ENCODE assay signal across 9 cellular contexts in the genomic region with DNA sequence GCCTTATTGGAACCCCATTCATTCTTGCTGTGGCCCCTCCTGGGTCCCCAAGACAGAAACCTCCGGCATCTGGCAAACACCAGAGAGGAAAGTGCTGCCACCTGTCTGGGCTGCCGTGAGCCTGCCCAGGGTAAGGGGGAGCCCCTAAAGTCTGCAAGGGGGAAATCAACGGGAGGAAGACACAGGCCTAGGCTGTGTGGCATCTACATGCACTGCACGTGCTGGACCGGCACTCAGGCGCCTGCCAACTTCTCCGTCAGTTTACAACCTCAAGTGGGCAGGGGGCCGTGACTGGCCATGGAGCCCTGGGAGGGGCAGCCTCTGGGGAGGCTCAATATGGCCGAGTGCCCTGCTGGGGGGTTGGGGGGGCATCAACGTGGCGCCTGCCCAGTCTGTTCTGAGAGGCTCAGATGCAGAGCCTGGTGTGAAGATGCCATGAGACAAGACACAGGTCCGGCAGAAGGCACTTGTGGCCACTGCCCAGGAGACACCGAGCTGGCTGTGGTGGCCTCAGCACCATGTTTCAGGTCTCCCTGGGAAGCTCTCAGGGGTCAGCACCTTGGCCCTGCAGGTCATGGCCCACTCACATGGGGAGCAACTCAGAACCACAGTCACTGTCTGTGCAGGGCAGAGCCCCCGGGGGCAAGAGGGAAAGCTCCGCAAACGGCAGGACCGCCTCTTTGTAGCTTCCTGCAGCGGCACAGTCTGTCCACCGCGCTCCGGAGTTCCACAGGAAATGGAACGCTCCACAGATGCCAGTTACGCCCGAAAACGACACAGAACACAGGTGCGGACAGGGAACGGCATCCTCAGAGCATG. TPM values are rescaled to one million over a fixed set of nuclear protein-coding genes. Genes with fewer than 3 reads are reported as not detected.
DNase-seq lines count a peak whose midpoint lies in the region; ATAC-seq, FAIRE-seq and TF ChIP-seq lines count a peak whose summit lies in the region.
"Had no signal": no experiment of that assay in that cellular context is flagged by ENCODE, and none has a peak within 500 bp of the region (broad histone marks: within the 10 kb centered on the region; RNA-seq: fewer than 3 reads in every experiment).

No MANE protein-coding gene starts in this region.

- H3K9me3 ChIP-seq in adrenal gland (replicated peaks in 1 of 3) (no peaks in the 10 kb centered on the region), thyroid gland (no peaks in the 10 kb centered on the region)

- peaks cover 3% of the 10 kb centered on the region for H3K36me3 Mint-ChIP-seq in activated CD8-positive, alpha-beta memory T cell treated with anti-CD3 and anti-CD28 coated beads, Interleukin-2, amount 10 ng/mL, durations not matched to agents 7 days and 5 days

- H3K36me3 ChIP-seq in adrenal gland (replicated peaks in 1 of 2) (peaks cover 0 to 35% of the 10 kb centered on the region in 2 donors), thyroid gland (peaks cover 23 to 31% of the 10 kb centered on the region in 2 donors)

- H3K4me1 Mint-ChIP-seq in activated CD8-positive, alpha-beta memory T cell treated with anti-CD3 and anti-CD28 coated beads, Interleukin-2, amount 10 ng/mL, durations not matched to agents 7 days and 5 days = peaks cover 30% of the 10 kb centered on the region

- peak; percentile 31 for ATAC-seq in activated CD8-positive, alpha-beta memory T cell treated with anti-CD3 and anti-CD28 coated beads, Interleukin-2, amount 10 ng/mL, durations not matched to agents 7 days and 5 days
- no peak for ATAC-seq in GM21786 (IDR thresholded peaks at IDR 0.05; ENCODE audit: unreplicated experiment)
- no peak for ATAC-seq in HG03139 (IDR thresholded peaks at IDR 0.05; ENCODE audit: unreplicated experiment)

- peak overlapping the region in 1 of 4 donors; percentile 14 for H3K4me3 ChIP-seq in adrenal gland
- H3K4me3 ChIP-seq in thyroid gland (replicated peaks in 1 of 3) = no peak overlapping the region

- H3K27me3 ChIP-seq in adrenal gland = no peaks in the 10 kb centered on the region
- H3K27me3 ChIP-seq in thyroid gland = no peaks in the 10 kb centered on the region

- CTCF ChIA-PET in activated CD8-positive, alpha-beta memory T cell treated with anti-CD3 and anti-CD28 coated beads, Interleukin-2, amount 10 ng/mL, durations not matched to agents 7 days and 5 days (lab: Charles Lee) = no interaction called here

- H3K4me1 ChIP-seq in adrenal gland (replicated peaks in 1 of 2) = peaks cover 50 to 56% of the 10 kb centered on the region in 2 donors
- peaks cover 32 to 57% of the 10 kb centered on the region in 2 donors for H3K4me1 ChIP-seq in thyroid gland

- peak overlapping the region; percentile 32 for H3K4me3 Mint-ChIP-seq in activated CD8-positive, alpha-beta memory T cell treated with anti-CD3 and anti-CD28 coated beads, Interleukin-2, amount 10 ng/mL, durations not matched to agents 7 days and 5 days

- no peak for FAIRE-seq in GM12891 (lab: Jason Lieb, UNC)

- intact Hi-C loops in adrenal gland (cut with DNase I) (no loop called here), thyroid gland (cut with DNase I) (no loop called here)

- H3K9me3 Mint-ChIP-seq in activated CD8-positive, alpha-beta memory T cell treated with anti-CD3 and anti-CD28 coated beads, Interleukin-2, amount 10 ng/mL, durations not matched to agents 7 days and 5 days (ENCODE audit: low read depth) = no peaks in the 10 kb centered on the region

- TF ChIP-seq POLR2A in adrenal gland (IDR thresholded peaks at IDR 0.05) (peak in 1 of 2 donors; percentile 5), thyroid gland (IDR thresholded peaks at IDR 0.05) (no peak), GM12891 (IDR thresholded peaks at IDR 0.05; ENCODE audit: low read depth, low read length) (no peak)

- DNase-seq in activated CD8-positive, alpha-beta memory T cell treated with anti-CD3 and anti-CD28 coated beads, Interleukin-2, amount 10 ng/mL, durations not matched to agents 7 days and 5 days = no peak
- DNase-seq in activated CD8-positive, alpha-beta memory T cell treated with anti-CD3 and anti-CD28 coated beads, Interleukin-2, amount 50 U/mL, for 48 hours = no peak
- DNase-seq in adrenal gland (peak in 3 of 7 donors; percentile 48 to 83 (median 72)), midbrain (lab: John Stamatoyannopoulos, UW) (peak; percentile 38), thyroid gland (peak; percentile 37 to 43), GM12891 (ENCODE audit: insufficient read length, low spot score) (no peak)
- DNase-seq: KG1 had no signal

- WGBS in adrenal gland, 4 donors = 16 to 27% (median 25%) methylated on average over 20 to 27 of the region's 27 CpGs
- 37 to 69% methylated on average over 23 of the region's 27 CpGs for WGBS in thyroid gland, 2 donors

- H3K27me3 Mint-ChIP-seq in activated CD8-positive, alpha-beta memory T cell treated with anti-CD3 and anti-CD28 coated beads, Interleukin-2, amount 10 ng/mL, durations not matched to agents 7 days and 5 days = no peaks in the 10 kb centered on the region

- peak overlapping the region; percentile 64 for H3K27ac Mint-ChIP-seq in activated CD8-positive, alpha-beta memory T cell treated with anti-CD3 and anti-CD28 coated beads, Interleukin-2, amount 10 ng/mL, durations not matched to agents 7 days and 5 days

- TF ChIP-seq CTCF in adrenal gland (IDR thresholded peaks at IDR 0.05) = peak in 1 of 6 experiments; percentile 5
- no peak for TF ChIP-seq CTCF in thyroid gland (IDR thresholded peaks at IDR 0.05)

- H3K27ac ChIP-seq in adrenal gland (peak overlapping the region; percentile 32 to 98 (median 89)), thyroid gland (peak overlapping the region in 2 of 3 donors; percentile 2 to 91)

TF ChIP-seq in GM12891, 5 proteins besides CTCF, POLR2A, EP300 and RAD21:
- no peak for TF ChIP-seq SPI1 (IDR thresholded peaks at IDR 0.05; ENCODE audit: low read depth, low read length)
- TF ChIP-seq POLR2AphosphoS5 (IDR thresholded peaks at IDR 0.05; ENCODE audit: low read depth, low read length) = no peak
- TF ChIP-seq TAF1 (IDR thresholded peaks at IDR 0.05; ENCODE audit: low read depth, low read length) = no peak

RNA-seq across cellular contexts. Expression of a gene that starts 8.4 kb away (rescaled TPM):
- total RNA-seq in activated CD8-positive, alpha-beta memory T cell treated with anti-CD3 and anti-CD28 coated beads, Interleukin-2, amount 10 ng/mL, durations not matched to agents 7 days and 5 days = 10 to 100 TPM; 41.1 to 41.9 TPM
- total RNA-seq in adrenal gland = 10 to 100 TPM; 14.9 to 56.8 (median 37.2) TPM
- 100 to 1,000 TPM in 1 of 3 donors, 10 to 100 TPM in 2; 12.1 to 101 (median 91.3) TPM for polyA plus RNA-seq in adrenal gland
- total RNA-seq in thyroid gland = 10 to 100 TPM; 21.6 to 44.3 (median 29.3) TPM
- polyA plus RNA-seq in GM12891 (2012; ENCODE audit: low read depth, missing spikeins) = 21.2 TPM

RNA-seq across cellular contexts. Expression of a gene that starts 21.9 kb away (rescaled TPM):
- 10 to 100 TPM; 13.5 to 18.2 TPM for total RNA-seq in activated CD8-positive, alpha-beta memory T cell treated with anti-CD3 and anti-CD28 coated beads, Interleukin-2, amount 10 ng/mL, durations not matched to agents 7 days and 5 days
- total RNA-seq in adrenal gland (10 to 100 TPM in 6 of 8 donors, 1 to 10 TPM in 2; 8.5 to 24.7 (median 13.9) TPM), thyroid gland (10 to 100 TPM; 13.4 to 24.8 (median 19.0) TPM)
- polyA plus RNA-seq in adrenal gland = 10 to 100 TPM in 2 of 3 donors, 1 to 10 TPM in 1; 3.5 to 39.4 (median 12.1) TPM
- 12.5 TPM for polyA plus RNA-seq in GM12891 (2012; ENCODE audit: low read depth, missing spikeins)

RNA-seq across cellular contexts. Expression of a gene that starts 31.6 kb away (rescaled TPM):
- total RNA-seq in activated CD8-positive, alpha-beta memory T cell treated with anti-CD3 and anti-CD28 coated beads, Interleukin-2, amount 10 ng/mL, durations not matched to agents 7 days and 5 days = 10 to 100 TPM; 26.0 to 33.4 TPM
- 1 to 10 TPM; 1.1 to 8.8 (median 4.6) TPM for total RNA-seq in adrenal gland
- 1 to 10 TPM; 1.7 to 8.4 (median 4.4) TPM for polyA plus RNA-seq in adrenal gland
- total RNA-seq in thyroid gland = 1 to 10 TPM; 1.1 to 6.4 (median 5.0) TPM
- 116 TPM for polyA plus RNA-seq in GM12891 (2012; ENCODE audit: low read depth, missing spikeins)

RNA-seq across cellular contexts. Expression of a gene that starts 33.1 kb away (rescaled TPM):
- total RNA-seq in activated CD8-positive, alpha-beta memory T cell treated with anti-CD3 and anti-CD28 coated beads, Interleukin-2, amount 10 ng/mL, durations not matched to agents 7 days and 5 days = 10 to 100 TPM; 77.5 to 80.6 TPM
- 10 to 100 TPM; 51.6 to 73.9 (median 58.4) TPM for total RNA-seq in adrenal gland
- polyA plus RNA-seq in adrenal gland = 10 to 100 TPM; 48.3 to 49.8 (median 49.1) TPM
- 10 to 100 TPM; 62.8 to 76.2 (median 70.1) TPM for total RNA-seq in thyroid gland
- polyA plus RNA-seq in GM12891 (2012; ENCODE audit: low read depth, missing spikeins) = 142 TPM

RNA-seq across cellular contexts. Expression of a gene that starts 52.9 kb away (rescaled TPM):
- 10 to 100 TPM; 44.4 to 51.9 TPM for total RNA-seq in activated CD8-positive, alpha-beta memory T cell treated with anti-CD3 and anti-CD28 coated beads, Interleukin-2, amount 10 ng/mL, durations not matched to agents 7 days and 5 days
- total RNA-seq in adrenal gland = 10 to 100 TPM; 53.8 to 78.0 (median 64.8) TPM
- 10 to 100 TPM; 26.5 to 31.7 (median 29.7) TPM for polyA plus RNA-seq in adrenal gland
- total RNA-seq in thyroid gland = 10 to 100 TPM; 38.4 to 87.4 (median 75.1) TPM
- polyA plus RNA-seq in GM12891 (2012; ENCODE audit: low read depth, missing spikeins) = 18.2 TPM

Comparison
In these comparisons a context has a peak if more than half of its experiments do, and no peak if none do; other contexts are left out.
1. DNase-seq: peak in midbrain (single experiment) and thyroid gland (2 of 2); none in activated CD8-positive, alpha-beta memory T cell treated with anti-CD3 and anti-CD28 coated beads, Interleukin-2, amount 10 ng/mL, durations not matched to agents 7 days and 5 days (single experiment), activated CD8-positive, alpha-beta memory T cell treated with anti-CD3 and anti-CD28 coated beads, Interleukin-2, amount 50 U/mL, for 48 hours (single experiment) and GM12891 (single experiment).